21 cellular contexts compared by ENCODE assay signal in genomic region chr10:96505150-96506136, GRCh38. TPM values are rescaled to one million over a fixed set of nuclear protein-coding genes. Genes with fewer than 3 reads are reported as not detected.
"Had no signal": no experiment of that assay in that cellular context is flagged by ENCODE, and none has a peak within 500 bp of the region (broad histone marks: within the 10 kb centered on the region; RNA-seq: fewer than 3 reads in every experiment).

No MANE protein-coding gene starts in this region.

- H3K27ac Mint-ChIP-seq: activated CD8-positive, alpha-beta T cell treated with anti-CD3 and anti-CD28 coated beads for 36 hours; activated naive CD8-positive, alpha-beta T cell treated with anti-CD3 and anti-CD28 coated beads, Interleukin-2, amount 50 U/mL, for 24 hours; activated T-helper 1 cell treated with anti-CD3 and anti-CD28 coated beads, Interleukin-12 subunit alpha, Interleukin-12 subunit beta, Interleukin-2, Interleukin-4 antibody, amounts not matched to agents 30 ng/mL and 10 ng/mL and 1 ng/mL, durations not matched to agents 14 hours and 24 hours and 36 hours; naive thymus-derived CD8-positive, alpha-beta T cell; stimulated activated naive B cell treated with anti-CD40 and anti-IgM and Interleukin-4, amounts not matched to agents 10 μg/mL and 1 μg/mL and 100 μg/mL, for 72 hours; T-helper 2 cell treated with Interferon-gamma antibody and Interleukin-4, amounts not matched to agents 5 μg/mL and 100 μg/mL, for 36 hours; type B pancreatic cell had no signal

- H3K4me3 Mint-ChIP-seq: activated CD8-positive, alpha-beta T cell treated with anti-CD3 and anti-CD28 coated beads for 36 hours; activated naive CD8-positive, alpha-beta T cell treated with anti-CD3 and anti-CD28 coated beads, Interleukin-2, amount 50 U/mL, for 24 hours; activated T-helper 1 cell treated with anti-CD3 and anti-CD28 coated beads, Interleukin-12 subunit alpha, Interleukin-12 subunit beta, Interleukin-2, Interleukin-4 antibody, amounts not matched to agents 30 ng/mL and 10 ng/mL and 1 ng/mL, durations not matched to agents 14 hours and 24 hours and 36 hours; naive thymus-derived CD8-positive, alpha-beta T cell; stimulated activated naive B cell treated with anti-CD40 and anti-IgM and Interleukin-4, amounts not matched to agents 10 μg/mL and 1 μg/mL and 100 μg/mL, for 72 hours; T-helper 2 cell treated with Interferon-gamma antibody and Interleukin-4, amounts not matched to agents 5 μg/mL and 100 μg/mL, for 36 hours; type B pancreatic cell had no signal

- DNase-seq: activated CD4-positive, alpha-beta T cell treated with anti-CD3 and anti-CD28 coated beads for 1 hour; activated CD8-positive, alpha-beta memory T cell treated with anti-CD3 and anti-CD28 coated beads, Interleukin-2, amount 50 U/mL, for 4 hours; activated CD8-positive, alpha-beta T cell treated with anti-CD3 and anti-CD28 coated beads for 36 hours; activated naive CD4-positive, alpha-beta T cell treated with Interleukin-2 at 50 U/mL for 16 hours; activated naive CD8-positive, alpha-beta T cell treated with anti-CD3 and anti-CD28 coated beads, Interleukin-2, amount 50 U/mL, for 24 hours; caudate nucleus; colonic mucosa; hypothalamus; left cardiac atrium; mucosa of descending colon; naive thymus-derived CD8-positive, alpha-beta T cell; posterior cingulate gyrus; stimulated activated CD4-positive, alpha-beta T cell treated with anti-CD3 and anti-CD28 coated beads, Interleukin-1b, Interleukin-23, amount 100 ng/mL, for 48 hours; stimulated activated naive B cell treated with anti-CD40 and anti-IgM and Interleukin-4, amounts not matched to agents 10 μg/mL and 1 μg/mL and 100 μg/mL, for 72 hours; SW 1271 had no signal

- H3K4me3 ChIP-seq: ascending aorta, colonic mucosa, mucosa of descending colon had no signal

- H3K27ac ChIP-seq: ascending aorta, colonic mucosa, neutrophil had no signal

- H3K4me1 ChIP-seq: ascending aorta, colonic mucosa had no signal

- H3K36me3 Mint-ChIP-seq: naive thymus-derived CD8-positive, alpha-beta T cell; stimulated activated naive B cell treated with anti-CD40 and anti-IgM and Interleukin-4, amounts not matched to agents 10 μg/mL and 1 μg/mL and 100 μg/mL, for 72 hours; type B pancreatic cell had no signal

- H3K4me1 Mint-ChIP-seq: activated naive CD8-positive, alpha-beta T cell treated with anti-CD3 and anti-CD28 coated beads, Interleukin-2, amount 50 U/mL, for 24 hours; naive thymus-derived CD8-positive, alpha-beta T cell had no signal

- H3K9me3 Mint-ChIP-seq: activated CD8-positive, alpha-beta T cell treated with anti-CD3 and anti-CD28 coated beads for 36 hours; activated naive CD8-positive, alpha-beta T cell treated with anti-CD3 and anti-CD28 coated beads, Interleukin-2, amount 50 U/mL, for 24 hours; activated T-helper 1 cell treated with anti-CD3 and anti-CD28 coated beads, Interleukin-12 subunit alpha, Interleukin-12 subunit beta, Interleukin-2, Interleukin-4 antibody, amounts not matched to agents 30 ng/mL and 10 ng/mL and 1 ng/mL, durations not matched to agents 14 hours and 24 hours and 36 hours; naive thymus-derived CD8-positive, alpha-beta T cell; stimulated activated naive B cell treated with anti-CD40 and anti-IgM and Interleukin-4, amounts not matched to agents 10 μg/mL and 1 μg/mL and 100 μg/mL, for 72 hours; T-helper 2 cell treated with Interferon-gamma antibody and Interleukin-4, amounts not matched to agents 5 μg/mL and 100 μg/mL, for 36 hours; type B pancreatic cell had no signal

- H3K36me3 ChIP-seq: ascending aorta, colonic mucosa, neutrophil had no signal

- H3K9me3 ChIP-seq: ascending aorta, colonic mucosa, mucosa of descending colon, neutrophil had no signal

- ATAC-seq: activated CD8-positive, alpha-beta T cell treated with anti-CD3 and anti-CD28 coated beads for 36 hours; activated naive CD8-positive, alpha-beta T cell treated with anti-CD3 and anti-CD28 coated beads, Interleukin-2, amount 50 U/mL, for 24 hours; mucosa of descending colon; naive thymus-derived CD8-positive, alpha-beta T cell; stimulated activated naive B cell treated with anti-CD40 and anti-IgM and Interleukin-4, amounts not matched to agents 10 μg/mL and 1 μg/mL and 100 μg/mL, for 72 hours had no signal

- H3K27me3 ChIP-seq: ascending aorta, colonic mucosa had no signal

RNA-seq across cellular contexts. Expression of gene TLL2, which starts 8.3 kb away (rescaled TPM):
- total RNA-seq: activated T-helper 1 cell treated with anti-CD3 and anti-CD28 coated beads, Interleukin-12 subunit alpha, Interleukin-12 subunit beta, Interleukin-2, Interleukin-4 antibody, amounts not matched to agents 30 ng/mL and 10 ng/mL and 1 ng/mL, durations not matched to agents 14 hours and 24 hours and 36 hours; ascending aorta; subcutaneous adipose tissue had no signal
- polyA plus RNA-seq: naive thymus-derived CD8-positive, alpha-beta T cell had no signal
